ENCODE assay signal across 10 cellular contexts in genomic region chr3:127172670-127173515, GRCh38. TPM values are rescaled to one million over a fixed set of nuclear protein-coding genes. Genes with fewer than 3 reads are reported as not detected.
DNase-seq lines count a peak whose midpoint lies in the region; ATAC-seq and TF ChIP-seq lines count a peak whose summit lies in the region.
"Had no signal": no experiment of that assay in that cellular context is flagged by ENCODE, and none has a peak within 500 bp of the region (broad histone marks: within the 10 kb centered on the region; RNA-seq: fewer than 3 reads in every experiment).

No MANE protein-coding gene starts in this region.

- H3K79me2 ChIP-seq in fibroblast of lung (ENCODE audit: control insufficient read depth, insufficient read depth, low read length) = no peaks in the 10 kb centered on the region
- no peaks in the 10 kb centered on the region for H3K79me2 ChIP-seq in smooth muscle cell (ENCODE audit: low read depth)

- H3K4me3 ChIP-seq in fibroblast of lung (replicated peaks in 1 of 4; ENCODE audit: control extremely low read depth in 1 of 4, insufficient read depth in 1 of 4, low read depth in 3 of 4, low read length in 4 of 4) (no peak overlapping the region), smooth muscle cell (no peak overlapping the region)
- H3K4me3 ChIP-seq: SK-N-MC had no signal

- H3K4me1 ChIP-seq in fibroblast of lung (ENCODE audit: control insufficient read depth, extremely low read depth, insufficient read depth, low read length) (peaks cover 8% of the 10 kb centered on the region), smooth muscle cell (ENCODE audit: low read depth) (peaks cover 7% of the 10 kb centered on the region)

- H3K9ac ChIP-seq in fibroblast of lung (ENCODE audit: insufficient read depth, low read length) (no peak overlapping the region), smooth muscle cell (ENCODE audit: low read depth) (no peak overlapping the region)

- no peak overlapping the region for H2AFZ ChIP-seq in fibroblast of lung (ENCODE audit: low read length)
- no peak overlapping the region for H2AFZ ChIP-seq in smooth muscle cell (ENCODE audit: low read depth)

- H3K36me3 ChIP-seq in fibroblast of lung (ENCODE audit: control insufficient read depth, insufficient read depth, low read length) = no peaks in the 10 kb centered on the region
- no peaks in the 10 kb centered on the region for H3K36me3 ChIP-seq in smooth muscle cell (ENCODE audit: low read depth)

- no peak for ATAC-seq in GM21390 (IDR thresholded peaks at IDR 0.05; ENCODE audit: unreplicated experiment)
- ATAC-seq in HG02884 (IDR thresholded peaks at IDR 0.05; ENCODE audit: unreplicated experiment) = no peak

- peak overlapping the region; percentile 0 for H3K4me2 ChIP-seq in fibroblast of lung (ENCODE audit: extremely low read depth, insufficient read depth, low read length)
- peak overlapping the region; percentile 73 for H3K4me2 ChIP-seq in smooth muscle cell

- WGBS in smooth muscle cell (ENCODE audit: low lambda C conversion rate) = 15% methylated on average over 23 of the region's 23 CpGs

- DNase-seq in NCI-H1694 treated with DMSO at 0.1 percent for 48 hours (lab: John Stamatoyannopoulos, UW) = peak; percentile 8
- DNase-seq in NCI-H1694 (lab: John Stamatoyannopoulos, UW) = no peak
- peak; percentile 56 for DNase-seq in NCI-H510A (lab: John Stamatoyannopoulos, UW)
- peak; percentile 58 to 86 for DNase-seq in fibroblast of lung (ENCODE audit: low read depth in 2 of 2)
- DNase-seq in smooth muscle cell (lab: John Stamatoyannopoulos, UW; ENCODE audit: unreplicated experiment) = peak; percentile 20
- DNase-seq in G401 (ENCODE audit: low spot score) = no peak
- DNase-seq: stimulated activated naive CD4-positive, alpha-beta T cell had no signal

- no peak for TF ChIP-seq CTCF in fibroblast of lung (conservative IDR thresholded peaks at IDR 0.05 in 1 of 2, IDR thresholded peaks at IDR 0.05 in 1 of 2; ENCODE audit: low read depth in 1 of 2, low read length in 2 of 2)
- no peak for TF ChIP-seq CTCF in smooth muscle cell (IDR thresholded peaks at IDR 0.05; ENCODE audit: borderline replicate concordance, insufficient read depth, poor library complexity, severe bottlenecking)

- no peaks in the 10 kb centered on the region for H3K9me3 ChIP-seq in fibroblast of lung (ENCODE audit: control insufficient read depth, insufficient read depth, low read depth, low read length)
- no peaks in the 10 kb centered on the region for H3K9me3 ChIP-seq in smooth muscle cell (replicated peaks; ENCODE audit: low read depth)

- H3K27me3 ChIP-seq in fibroblast of lung (ENCODE audit: control insufficient read depth, insufficient read depth, low read length) (no peaks in the 10 kb centered on the region), smooth muscle cell (ENCODE audit: low read depth) (no peaks in the 10 kb centered on the region)

- H4K20me1 ChIP-seq in fibroblast of lung (ENCODE audit: control insufficient read depth, extremely low read depth, insufficient read depth, low read length) (no peaks in the 10 kb centered on the region), smooth muscle cell (ENCODE audit: low read depth) (no peaks in the 10 kb centered on the region)

- no peak overlapping the region for H3K27ac ChIP-seq in fibroblast of lung (ENCODE audit: insufficient read depth, low read length)
- H3K27ac ChIP-seq in smooth muscle cell (ENCODE audit: low read depth) = peak overlapping the region; percentile 51
- H3K27ac ChIP-seq: SK-N-MC had no signal

- in situ Hi-C loops in G401 (cut with HindIII; ENCODE audit: low sequenced_read_pairs) = no loop called here

- H3F3A ChIP-seq in smooth muscle cell (ENCODE audit: low read depth) = peaks cover 4% of the 10 kb centered on the region

RNA-seq across cellular contexts. Expression of gene PRR23E, which starts 20.0 kb away (rescaled TPM):
- total RNA-seq in fibroblast of lung (not detected in 2 replicates), smooth muscle cell (not detected in 2 replicates)
- polyA plus RNA-seq in fibroblast of lung (not detected in 2 replicates), smooth muscle cell (not detected in 2 replicates)
- polyA plus RNA-seq in fibroblast of lung (2012) = not detected in 2 replicates
- not detected in 2 replicates for polyA minus RNA-seq in fibroblast of lung (ENCODE audit: low replicate concordance)
- not detected in 2 replicates for total RNA-seq in G401 (2014; rRNA removed; shearing (Covaris generic))

Comparison
In these comparisons a context has a peak if more than half of its experiments do, and no peak if none do; other contexts are left out.
1. DNase-seq: peak in NCI-H1694 treated with DMSO at 0.1 percent for 48 hours (single experiment), NCI-H510A (single experiment), fibroblast of lung (2 of 2) and smooth muscle cell (single experiment); none in NCI-H1694 (single experiment) and G401 (single experiment).